ENCODE assay signal across 17 cellular contexts in the genomic region with DNA sequence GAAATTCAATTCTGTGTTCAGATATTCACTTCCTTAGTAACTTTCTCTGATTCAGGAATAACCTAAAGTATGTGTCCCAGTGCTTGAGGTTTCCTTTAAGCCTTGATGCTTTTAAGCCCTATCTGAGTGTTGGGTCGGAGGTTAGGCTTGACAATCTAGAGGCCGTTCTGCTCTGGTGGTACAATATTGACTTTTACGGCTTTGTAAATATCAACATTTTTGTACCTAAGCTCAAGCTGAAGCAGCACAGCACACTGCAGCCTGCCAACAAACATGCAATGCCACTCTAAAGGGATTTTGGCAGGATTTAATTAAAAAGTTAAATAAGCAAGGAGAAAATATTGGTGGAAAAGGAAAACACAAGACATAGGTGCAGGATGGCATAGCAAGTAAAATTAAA.
"Had no signal": no experiment of that assay in that cellular context is flagged by ENCODE, and none has a peak within 500 bp of the region (broad histone marks: within the 10 kb centered on the region; RNA-seq: fewer than 3 reads in every experiment).

No MANE protein-coding gene starts in this region.

- DNase-seq: activated CD4-positive, alpha-beta T cell treated with anti-CD3 and anti-CD28 coated beads for 48 hours; activated CD8-positive, alpha-beta memory T cell treated with anti-CD3 and anti-CD28 coated beads for 24 hours; activated naive CD4-positive, alpha-beta T cell treated with anti-CD3 and anti-CD28 coated beads for 36 hours; esophagus squamous epithelium; foreskin fibroblast; glutamatergic neuron; islet precursor cell; left lung; mesenchymal stem cell; nephron progenitor cell; ovary; stomach; T1000; WERI-Rb-1 had no signal

- H3K4me1 ChIP-seq: esophagus squamous epithelium, left lung, vagina had no signal

- H3K4me3 Mint-ChIP-seq: activated naive CD4-positive, alpha-beta T cell treated with anti-CD3 and anti-CD28 coated beads for 36 hours; nephron progenitor cell had no signal

- H3K9me3 Mint-ChIP-seq: activated naive CD4-positive, alpha-beta T cell treated with anti-CD3 and anti-CD28 coated beads for 36 hours; nephron progenitor cell had no signal

- H3K4me3 ChIP-seq: cardiac muscle cell, esophagus squamous epithelium, left lung, ovary, stomach, thoracic aorta, vagina had no signal

- H3K27ac Mint-ChIP-seq: activated naive CD4-positive, alpha-beta T cell treated with anti-CD3 and anti-CD28 coated beads for 36 hours; nephron progenitor cell had no signal

- ATAC-seq: left lung had no signal

- H3K27me3 ChIP-seq: cardiac muscle cell, esophagus squamous epithelium, left lung, ovary, stomach, vagina had no signal

- H3K27ac ChIP-seq: cardiac muscle cell, esophagus squamous epithelium, left lung, ovary, stomach, thoracic aorta, vagina, WERI-Rb-1 had no signal

- H3K36me3 ChIP-seq: cardiac muscle cell, esophagus squamous epithelium, left lung, ovary, stomach, thoracic aorta, vagina, WERI-Rb-1 had no signal
